27 cellular contexts compared by ENCODE assay signal in genomic region chr6:28311139-28311823, GRCh38. TPM values are rescaled to one million over a fixed set of nuclear protein-coding genes. Genes with fewer than 3 reads are reported as not detected.
DNase-seq lines count a peak whose midpoint lies in the region; ATAC-seq, FAIRE-seq and TF ChIP-seq lines count a peak whose summit lies in the region.
"Had no signal": no experiment of that assay in that cellular context is flagged by ENCODE, and none has a peak within 500 bp of the region (broad histone marks: within the 10 kb centered on the region; RNA-seq: fewer than 3 reads in every experiment).

No MANE protein-coding gene starts in this region.

- peak overlapping the region; percentile 17 for H3K4me2 ChIP-seq in BLaER1
- H3K4me2 ChIP-seq in keratinocyte (ENCODE audit: control insufficient read depth, extremely low read depth, insufficient read depth, low read depth, low read length): peak overlapping the region; percentile 3

- H3K27me3 Mint-ChIP-seq in activated T-cell treated with anti-CD3 and anti-CD28 coated beads, Interleukin-2, amount 50 U/mL, for 4 hours (ENCODE audit: low read depth): peaks cover 30% of the 10 kb centered on the region
- peaks cover 29 to 62% of the 10 kb centered on the region in 2 donors for H3K27me3 Mint-ChIP-seq in natural killer cell (ENCODE audit: low read depth in 2 of 2)

- no peak overlapping the region for H3K4me3 Mint-ChIP-seq in activated T-cell treated with anti-CD3 and anti-CD28 coated beads, Interleukin-2, amount 50 U/mL, for 4 hours
- no peak overlapping the region for H3K4me3 Mint-ChIP-seq in natural killer cell
- H3K4me3 Mint-ChIP-seq: activated naive CD8-positive, alpha-beta T cell treated with anti-CD3 and anti-CD28 coated beads, Interleukin-2, amount 10 ng/mL, durations not matched to agents 7 days and 5 days; memory B cell; naive B cell; T-helper 17 cell had no signal

- no peak overlapping the region for H3K27ac Mint-ChIP-seq in natural killer cell
- H3K27ac Mint-ChIP-seq: activated naive CD8-positive, alpha-beta T cell treated with anti-CD3 and anti-CD28 coated beads, Interleukin-2, amount 10 ng/mL, durations not matched to agents 7 days and 5 days; memory B cell; naive B cell; T-helper 17 cell had no signal

- H3K4me1 ChIP-seq in BLaER1: peaks cover 9% of the 10 kb centered on the region; the same call in 1 of the 2 replicates
- peaks cover 5% of the 10 kb centered on the region for H3K4me1 ChIP-seq in keratinocyte (ENCODE audit: control insufficient read depth, extremely low read depth, insufficient read depth, low read length)

- H3K36me3 ChIP-seq in BLaER1: peaks cover 3% of the 10 kb centered on the region; the same call in 1 of the 2 replicates
- H3K36me3 ChIP-seq in WERI-Rb-1: no peaks in the 10 kb centered on the region
- no peaks in the 10 kb centered on the region for H3K36me3 ChIP-seq in keratinocyte (ENCODE audit: control insufficient read depth in 2 of 2, extremely low read depth in 1 of 2, insufficient read depth in 2 of 2, low read length in 2 of 2)
- H3K36me3 ChIP-seq: MG63, ovary had no signal

- ATAC-seq in GM18505 (IDR thresholded peaks at IDR 0.05; ENCODE audit: unreplicated experiment) (no peak), natural killer cell (no peak)
- ATAC-seq in activated T-cell treated with anti-CD3 and anti-CD28 coated beads, Interleukin-2, amount 50 U/mL, for 4 hours: no peak
- ATAC-seq: right cardiac atrium, T-helper 17 cell had no signal

- H3K9me3 Mint-ChIP-seq in activated T-cell treated with anti-CD3 and anti-CD28 coated beads, Interleukin-2, amount 50 U/mL, for 4 hours: peaks cover 4% of the 10 kb centered on the region
- peaks cover 0 to 3% of the 10 kb centered on the region in 2 donors for H3K9me3 Mint-ChIP-seq in natural killer cell

- H3K9me1 ChIP-seq in keratinocyte (ENCODE audit: control insufficient read depth, extremely low read depth, insufficient read depth, low read length): no peaks in the 10 kb centered on the region

- H2AFZ ChIP-seq in keratinocyte (ENCODE audit: control insufficient read depth, low read length): no peak overlapping the region

- H3K27me3 ChIP-seq in BLaER1 (no peaks in the 10 kb centered on the region), WERI-Rb-1 (ENCODE audit: insufficient read depth, low read depth, severe bottlenecking) (no peaks in the 10 kb centered on the region), keratinocyte (ENCODE audit: control insufficient read depth, extremely low read depth, insufficient read depth, low read length) (no peaks in the 10 kb centered on the region)
- H3K27me3 ChIP-seq: MG63, ovary had no signal

- H3K4me3 ChIP-seq in BLaER1: no peak overlapping the region
- H3K4me3 ChIP-seq in WERI-Rb-1 (ENCODE audit: low read depth, low read length): no peak overlapping the region
- H3K4me3 ChIP-seq in keratinocyte (ENCODE audit: control insufficient read depth in 2 of 3, extremely low read depth in 1 of 3, insufficient read depth in 2 of 3, low read depth in 1 of 3, low read length in 3 of 3): no peak overlapping the region
- H3K4me3 ChIP-seq: MG63, ovary, SK-N-MC had no signal

- DNase-seq in MV-4-11 (lab: John Stamatoyannopoulos, UW) (peak; percentile 13), WERI-Rb-1 (peak; percentile 91), keratinocyte (ENCODE audit: low read depth, low spot score) (no peak), DMS153 treated with DMSO at 0.1 percent for 48 hours (lab: John Stamatoyannopoulos, UW; ENCODE audit: unreplicated experiment) (no peak), natural killer cell (no peak)
- DNase-seq in activated T-cell treated with anti-CD3 and anti-CD28 coated beads, Interleukin-2, amount 50 U/mL, for 4 hours: no peak
- DNase-seq: activated CD8-positive, alpha-beta memory T cell treated with anti-CD3 and anti-CD28 coated beads, Interleukin-2, amount 50 U/mL, for 4 hours; activated naive CD8-positive, alpha-beta T cell treated with anti-CD3 and anti-CD28 coated beads, Interleukin-2, amount 10 ng/mL, durations not matched to agents 7 days and 5 days; C1 segment of cervical spinal cord; Calu3; effector CD4-positive, alpha-beta T cell; EL; IMR-90; MG63; naive B cell; NCI-H1694; NCI-H226; ovary; right cardiac atrium; T-helper 17 cell; trophoblast cell had no signal

- TF ChIP-seq CTCF in WERI-Rb-1 (IDR thresholded peaks at IDR 0.05; ENCODE audit: low read depth, low read length) (no peak), keratinocyte (optimal IDR thresholded peaks at IDR 0.05 in 1 of 3, IDR thresholded peaks at IDR 0.05 in 1 of 3, conservative IDR thresholded peaks at IDR 0.05 in 1 of 3; ENCODE audit: extremely low read depth in 1 of 3, insufficient read depth in 2 of 3, low read length in 3 of 3) (no peak), natural killer cell (IDR thresholded peaks at IDR 0.05) (no peak)

- H3K9ac ChIP-seq in BLaER1 (no peak overlapping the region), keratinocyte (ENCODE audit: control insufficient read depth, extremely low read depth, insufficient read depth, low read length) (no peak overlapping the region)

- intact Hi-C loops in natural killer cell (cut with micrococcal nuclease): no loop called here

- no peak for FAIRE-seq in keratinocyte (lab: Jason Lieb, UNC)
- FAIRE-seq: H54, RCC 7860 had no signal

- H4K20me1 ChIP-seq in BLaER1: no peaks in the 10 kb centered on the region
- no peaks in the 10 kb centered on the region for H4K20me1 ChIP-seq in keratinocyte (ENCODE audit: control insufficient read depth, extremely low read depth, insufficient read depth, low read length)

- TF ChIP-seq POLR2A in GM18505 (IDR thresholded peaks at IDR 0.05; ENCODE audit: borderline replicate concordance, extremely low read depth, insufficient read depth, insufficient read length): no peak

- H3K79me2 ChIP-seq in keratinocyte (ENCODE audit: control insufficient read depth, insufficient read depth, low read length): no peaks in the 10 kb centered on the region

- peaks cover 18% of the 10 kb centered on the region for H3K9me3 ChIP-seq in BLaER1
- H3K9me3 ChIP-seq in WERI-Rb-1 (ENCODE audit: severe bottlenecking): peaks cover 6% of the 10 kb centered on the region
- no peaks in the 10 kb centered on the region for H3K9me3 ChIP-seq in keratinocyte (ENCODE audit: control insufficient read depth, low read depth, low read length)
- H3K9me3 ChIP-seq: MG63, ovary had no signal

- H3K36me3 Mint-ChIP-seq in activated T-cell treated with anti-CD3 and anti-CD28 coated beads, Interleukin-2, amount 50 U/mL, for 4 hours (ENCODE audit: insufficient read depth): no peaks in the 10 kb centered on the region
- no peaks in the 10 kb centered on the region for H3K36me3 Mint-ChIP-seq in natural killer cell

- no peaks in the 10 kb centered on the region for H3K4me1 Mint-ChIP-seq in activated T-cell treated with anti-CD3 and anti-CD28 coated beads, Interleukin-2, amount 50 U/mL, for 4 hours (ENCODE audit: low read depth)
- no peaks in the 10 kb centered on the region for H3K4me1 Mint-ChIP-seq in natural killer cell
- H3K4me1 Mint-ChIP-seq: activated naive CD8-positive, alpha-beta T cell treated with anti-CD3 and anti-CD28 coated beads, Interleukin-2, amount 10 ng/mL, durations not matched to agents 7 days and 5 days; naive B cell; T-helper 17 cell had no signal

- H3K27ac ChIP-seq in BLaER1 (no peak overlapping the region), WERI-Rb-1 (peak overlapping the region; percentile 36), keratinocyte (ENCODE audit: control insufficient read depth, insufficient read depth, low read length) (no peak overlapping the region)
- H3K27ac ChIP-seq: ovary, SK-N-MC had no signal

- dilution Hi-C loops in keratinocyte (cut with MboI; ENCODE audit: extremely low pct_ligation_motif_present, low sequenced_read_pairs): no loop called here

RNA-seq across cellular contexts. Expression of gene ZSCAN31, which starts 24.7 kb away (rescaled TPM):
- 14.4 to 21.7 TPM (median 15.8 TPM) in 3 replicates for polyA plus RNA-seq in keratinocyte
- polyA plus RNA-seq in keratinocyte (2011; ENCODE audit: low read depth): 44.7 TPM
- 15.3 and 24.3 TPM in 2 replicates for polyA plus RNA-seq in keratinocyte (2011; cell fraction: cytosol; rRNA removed)
- polyA plus RNA-seq in keratinocyte (2011; cell fraction: nucleus; rRNA removed): 45.9 and 54.9 TPM in 2 replicates
- polyA plus RNA-seq in keratinocyte (2012; ENCODE audit: low replicate concordance): 12.4 and 13.1 TPM in 2 replicates
- 9.9 to 29.3 TPM (median 28.8 TPM) in 3 replicates for polyA minus RNA-seq in keratinocyte
- polyA minus RNA-seq in keratinocyte (2011; cell fraction: cytosol; rRNA and poly(A)+ RNA removed): 11.3 TPM
- polyA minus RNA-seq in keratinocyte (2011; cell fraction: nucleus; rRNA and poly(A)+ RNA removed): 13.7 and 24.4 TPM in 2 replicates
- 1 to 10 TPM in 1 of 3 donors, under 1 TPM in 2; 0.76 to 1.5 (median 0.83) TPM for total RNA-seq in activated T-cell treated with anti-CD3 and anti-CD28 coated beads, Interleukin-2, amount 50 U/mL, for 4 hours
- total RNA-seq in natural killer cell: 1 to 10 TPM in 1 of 3 donors, under 1 TPM in 2; 0.65 to 2.2 (median 0.72) TPM

RNA-seq across cellular contexts. Expression of gene PGBD1, which starts 29.9 kb away (rescaled TPM):
- polyA plus RNA-seq in keratinocyte: 2.1 to 3.6 TPM (median 3.1 TPM) in 3 replicates
- polyA plus RNA-seq in keratinocyte (2011; ENCODE audit: low read depth): 2.0 TPM
- polyA plus RNA-seq in keratinocyte (2011; cell fraction: cytosol; rRNA removed): 1.9 and 2.6 TPM in 2 replicates
- 3.6 and 3.7 TPM in 2 replicates for polyA plus RNA-seq in keratinocyte (2011; cell fraction: nucleus; rRNA removed)
- polyA plus RNA-seq in keratinocyte (2012; ENCODE audit: low replicate concordance): 1.4 and 3.3 TPM in 2 replicates
- polyA minus RNA-seq in keratinocyte: 0.52 to 2.1 TPM (median 2.1 TPM) in 3 replicates
- polyA minus RNA-seq in keratinocyte (2011; cell fraction: cytosol; rRNA and poly(A)+ RNA removed): 3.3 TPM
- 2.2 and 2.3 TPM in 2 replicates for polyA minus RNA-seq in keratinocyte (2011; cell fraction: nucleus; rRNA and poly(A)+ RNA removed)
- 1 to 10 TPM; 1.7 to 2.7 (median 2.3) TPM for total RNA-seq in activated T-cell treated with anti-CD3 and anti-CD28 coated beads, Interleukin-2, amount 50 U/mL, for 4 hours
- 1 to 10 TPM; 1.1 to 1.5 (median 1.1) TPM for total RNA-seq in natural killer cell

RNA-seq across cellular contexts. Expression of gene ZKSCAN3, which starts 38.5 kb away (rescaled TPM):
- 2.2 to 3.1 TPM (median 2.9 TPM) in 3 replicates for polyA plus RNA-seq in keratinocyte
- 0.52 TPM for polyA plus RNA-seq in keratinocyte (2011; ENCODE audit: low read depth)
- 1.3 and 2.1 TPM in 2 replicates for polyA plus RNA-seq in keratinocyte (2011; cell fraction: cytosol; rRNA removed)
- 4.3 and 5.1 TPM in 2 replicates for polyA plus RNA-seq in keratinocyte (2011; cell fraction: nucleus; rRNA removed)
- polyA plus RNA-seq in keratinocyte (2012; ENCODE audit: low replicate concordance): 0.99 and 1.6 TPM in 2 replicates
- 0.56 to 2.8 TPM (median 1.9 TPM) in 3 replicates for polyA minus RNA-seq in keratinocyte
- 2.7 TPM for polyA minus RNA-seq in keratinocyte (2011; cell fraction: cytosol; rRNA and poly(A)+ RNA removed)
- 2.2 and 4.0 TPM in 2 replicates for polyA minus RNA-seq in keratinocyte (2011; cell fraction: nucleus; rRNA and poly(A)+ RNA removed)
- 1 to 10 TPM; 1.9 to 2.4 (median 2.3) TPM for total RNA-seq in activated T-cell treated with anti-CD3 and anti-CD28 coated beads, Interleukin-2, amount 50 U/mL, for 4 hours
- 1 to 10 TPM; 3.1 to 6.0 (median 4.7) TPM for total RNA-seq in natural killer cell

RNA-seq across cellular contexts. Expression of gene ZSCAN26, which starts 44.3 kb away (rescaled TPM):
- 7.2 to 9.8 TPM (median 7.3 TPM) in 3 replicates for polyA plus RNA-seq in keratinocyte
- polyA plus RNA-seq in keratinocyte (2011; ENCODE audit: low read depth): 2.3 TPM
- polyA plus RNA-seq in keratinocyte (2011; cell fraction: cytosol; rRNA removed): 4.4 and 7.4 TPM in 2 replicates
- 11.7 and 15.2 TPM in 2 replicates for polyA plus RNA-seq in keratinocyte (2011; cell fraction: nucleus; rRNA removed)
- polyA plus RNA-seq in keratinocyte (2012; ENCODE audit: low replicate concordance): 3.9 and 4.9 TPM in 2 replicates
- 2.4 to 9.2 TPM (median 5.7 TPM) in 3 replicates for polyA minus RNA-seq in keratinocyte
- 4.2 TPM for polyA minus RNA-seq in keratinocyte (2011; cell fraction: cytosol; rRNA and poly(A)+ RNA removed)
- polyA minus RNA-seq in keratinocyte (2011; cell fraction: nucleus; rRNA and poly(A)+ RNA removed): 4.3 and 6.1 TPM in 2 replicates
- 1 to 10 TPM; 5.5 to 6.7 (median 6.5) TPM for total RNA-seq in activated T-cell treated with anti-CD3 and anti-CD28 coated beads, Interleukin-2, amount 50 U/mL, for 4 hours
- 10 to 100 TPM; 13.7 to 24.4 (median 15.4) TPM for total RNA-seq in natural killer cell

RNA-seq across cellular contexts. Expression of gene NKAPL, which starts 52.2 kb away (rescaled TPM):
- 0.25 to 0.35 TPM (median 0.31 TPM) in 3 replicates for polyA plus RNA-seq in keratinocyte
- 1.6 TPM for polyA plus RNA-seq in keratinocyte (2011; ENCODE audit: low read depth)
- 0.40 and 0.48 TPM in 2 replicates for polyA plus RNA-seq in keratinocyte (2011; cell fraction: cytosol; rRNA removed)
- 0.29 and 0.59 TPM in 2 replicates for polyA plus RNA-seq in keratinocyte (2011; cell fraction: nucleus; rRNA removed)
- polyA plus RNA-seq in keratinocyte (2012; ENCODE audit: low replicate concordance): 0.47 and 1.0 TPM in 2 replicates
- 0.56 TPM in 1 of 3 replicates, not detected in the others for polyA minus RNA-seq in keratinocyte
- polyA minus RNA-seq in keratinocyte (2011; cell fraction: cytosol; rRNA and poly(A)+ RNA removed): not detected
- polyA minus RNA-seq in keratinocyte (2011; cell fraction: nucleus; rRNA and poly(A)+ RNA removed): 0.32 TPM in 1 of 2 replicates, not detected in the other
- under 1 TPM; 0.16 to 0.35 (median 0.32) TPM for total RNA-seq in activated T-cell treated with anti-CD3 and anti-CD28 coated beads, Interleukin-2, amount 50 U/mL, for 4 hours
- under 1 TPM in 2 of 3 donors, not detected in 1; 0.31 to 0.36 TPM for total RNA-seq in natural killer cell
- total RNA-seq: activated naive CD8-positive, alpha-beta T cell treated with anti-CD3 and anti-CD28 coated beads, Interleukin-2, amount 10 ng/mL, durations not matched to agents 7 days and 5 days; Calu3; T-helper 17 cell had no signal

Comparison
In these comparisons a context has a peak if more than half of its experiments do, and no peak if none do; other contexts are left out.
1. DNase-seq: peak in MV-4-11 (single experiment) and WERI-Rb-1 (single experiment); none in keratinocyte (single experiment), DMS153 treated with DMSO at 0.1 percent for 48 hours (single experiment), activated T-cell treated with anti-CD3 and anti-CD28 coated beads, Interleukin-2, amount 50 U/mL, for 4 hours (single experiment) and natural killer cell (single experiment).